ENCODE assay signal across 8 cellular contexts in the genomic region with DNA sequence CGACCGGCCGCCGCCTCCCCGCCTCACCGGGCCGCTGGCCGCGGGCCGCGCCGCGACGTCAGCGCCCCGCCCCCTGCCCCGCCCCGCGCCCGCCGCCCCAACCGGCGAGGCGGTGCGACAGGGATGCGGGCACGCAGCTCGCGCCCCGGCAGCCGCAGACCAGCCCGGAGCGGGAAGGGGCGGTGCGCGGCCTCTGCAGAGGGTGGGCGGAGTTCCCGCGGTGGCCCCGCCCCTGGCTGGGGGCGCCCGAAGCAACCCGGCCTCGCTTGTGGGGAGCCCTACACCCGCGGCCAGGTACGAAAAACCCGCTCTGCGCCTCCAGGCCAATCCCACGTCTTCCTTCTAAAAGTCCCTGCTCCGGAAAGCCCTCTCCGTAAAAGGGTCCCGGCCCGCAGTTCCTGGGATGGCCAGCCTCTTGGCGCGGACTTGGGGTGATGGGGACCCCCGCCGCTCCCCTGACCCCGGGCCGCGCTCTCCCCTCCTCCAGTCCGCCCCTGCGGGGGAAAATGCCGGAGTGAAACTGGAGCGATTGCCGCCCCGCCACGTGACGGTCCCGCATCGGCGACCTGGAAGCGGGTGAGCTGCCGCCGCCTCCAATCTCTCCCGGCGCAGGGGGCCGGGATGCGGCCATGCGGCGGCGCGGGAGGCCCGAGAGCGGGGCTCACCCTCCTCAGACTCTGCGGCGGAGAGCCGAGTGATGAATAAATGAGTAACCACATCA. TPM values are rescaled to one million over a fixed set of nuclear protein-coding genes. Genes with fewer than 3 reads are reported as not detected.
DNase-seq lines count a peak whose midpoint lies in the region; ATAC-seq and TF ChIP-seq lines count a peak whose summit lies in the region.

A gene with protein sequence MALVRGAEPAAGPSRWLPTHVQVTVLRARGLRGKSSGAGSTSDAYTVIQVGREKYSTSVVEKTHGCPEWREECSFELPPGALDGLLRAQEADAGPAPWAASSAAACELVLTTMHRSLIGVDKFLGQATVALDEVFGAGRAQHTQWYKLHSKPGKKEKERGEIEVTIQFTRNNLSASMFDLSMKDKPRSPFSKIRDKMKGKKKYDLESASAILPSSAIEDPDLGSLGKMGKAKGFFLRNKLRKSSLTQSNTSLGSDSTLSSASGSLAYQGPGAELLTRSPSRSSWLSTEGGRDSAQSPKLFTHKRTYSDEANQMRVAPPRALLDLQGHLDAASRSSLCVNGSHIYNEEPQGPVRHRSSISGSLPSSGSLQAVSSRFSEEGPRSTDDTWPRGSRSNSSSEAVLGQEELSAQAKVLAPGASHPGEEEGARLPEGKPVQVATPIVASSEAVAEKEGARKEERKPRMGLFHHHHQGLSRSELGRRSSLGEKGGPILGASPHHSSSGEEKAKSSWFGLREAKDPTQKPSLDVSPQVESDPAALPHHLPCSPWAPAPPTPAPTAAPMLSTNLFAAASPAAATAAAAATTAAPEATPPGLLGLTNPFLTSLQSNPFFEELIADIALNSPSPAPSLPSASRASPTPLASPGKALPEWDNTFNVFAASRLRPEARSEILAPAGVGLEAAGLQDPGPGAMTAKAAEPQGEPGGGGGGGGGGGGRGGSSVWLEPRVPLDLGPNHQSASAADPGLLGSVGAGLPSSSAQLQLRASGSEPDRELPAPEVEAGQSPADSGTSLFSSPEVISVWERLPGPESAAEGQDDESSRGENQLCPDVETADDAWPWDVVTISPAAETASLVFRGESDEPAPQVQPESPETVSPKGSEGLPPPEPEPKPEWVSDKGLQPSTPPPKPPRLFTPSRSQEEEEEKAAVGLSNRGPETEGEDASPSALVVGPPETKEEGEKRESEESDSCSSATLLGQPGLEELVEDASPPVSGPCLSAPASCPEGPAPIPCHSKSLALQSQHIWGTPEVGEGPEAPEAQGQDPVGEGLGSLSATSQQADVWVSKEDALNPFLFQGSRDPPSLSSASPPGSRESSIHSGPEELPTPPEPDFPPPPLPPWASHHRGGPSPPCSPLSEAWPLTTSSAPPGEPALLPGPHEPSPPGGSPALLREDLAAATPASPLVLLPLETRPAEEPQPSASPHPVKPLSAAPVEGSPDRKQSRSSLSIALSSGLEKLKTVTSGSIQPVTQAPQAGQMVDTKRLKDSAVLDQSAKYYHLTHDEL (N-terminal part only) (minus strand): TSS at position 36 of the 721 bp plus-strand sequence. CDS start 171 bp downstream, outside the sequence.

- no peak within 1 kb of the TSS for H3K27ac Mint-ChIP-seq in CD8-positive, alpha-beta T cell

- TF ChIP-seq CTCF in CD8-positive, alpha-beta T cell (IDR thresholded peaks at IDR 0.05): no peak
- TF ChIP-seq CTCF in SK-N-SH (IDR thresholded peaks at IDR 0.05) (no peak), gastroesophageal sphincter (IDR thresholded peaks at IDR 0.05) (peak in 1 of 4 experiments; percentile 19), stomach (IDR thresholded peaks at IDR 0.05) (no peak)

- 6% methylated on average over 3 of the region's 88 CpGs for WGBS in SK-N-SH (ENCODE audit: low lambda C conversion rate)
- WGBS in gastroesophageal sphincter (ENCODE audit: low coverage in 1 of 2), 2 donors: 0% methylated on average over 1 of the region's 88 CpGs; no CpG with 5 or more reads in 1 of the 2 donors
- 0 to 1% (median 0%) methylated on average over 15 to 88 of the region's 88 CpGs for WGBS in stomach, 5 donors

- POLR2A ChIA-PET in CD8-positive, alpha-beta T cell (lab: Charles Lee): interaction anchor here (0.7 kb wide), 1 partner anchor 121 kb away, joined by 4 read pairs; a partner anchor contains a TSS
- POLR2A ChIA-PET in SK-N-SH (lab: Yijun Ruan, JAX): interaction anchor here (1.2 kb wide), 1 partner anchor 10 kb away, joined by 5 read pairs; no protein-coding TSS in a partner anchor

- TF ChIP-seq RAD21 in SK-N-SH (IDR thresholded peaks at IDR 0.05; ENCODE audit: low read length): no peak

- peak within 1 kb of the TSS; percentile 72 for H3K9ac ChIP-seq in HUES6 (ENCODE audit: low read length)
- H3K9ac ChIP-seq in SK-N-SH: peak within 1 kb of the TSS; percentile 95

- peak; percentile 43 to 82 (median 69) for DNase-seq in CD8-positive, alpha-beta T cell
- DNase-seq in SK-N-SH (peak; percentile 95), stomach (peak; percentile 85)
- DNase-seq in activated naive CD4-positive, alpha-beta T cell treated with anti-CD3 and anti-CD28 coated beads, Interleukin-2, amount 50 U/mL, for 16 hours: peak; percentile 81

- peak within 1 kb of the TSS; percentile 82 for H3K4me3 Mint-ChIP-seq in CD8-positive, alpha-beta T cell

- H3K4me1 ChIP-seq in CD8-positive, alpha-beta T cell (ENCODE audit: insufficient read depth, low read length): peaks cover 15% of the 10 kb centered on the region
- peaks cover 10% of the 10 kb centered on the region for H3K4me1 ChIP-seq in HUES6 (ENCODE audit: control insufficient read depth, insufficient read depth, low read length)
- H3K4me1 ChIP-seq in SK-N-SH (ENCODE audit: control insufficient read depth in 1 of 2, insufficient read depth in 2 of 2, low read depth in 1 of 2, low read length in 1 of 2): peaks cover 14 to 34% of the 10 kb centered on the region in 2 experiments
- H3K4me1 ChIP-seq in gastroesophageal sphincter: peaks cover 0 to 49% (median 16%) of the 10 kb centered on the region in 3 donors
- H3K4me1 ChIP-seq in neuron (ENCODE audit: insufficient read depth, low read length): peaks cover 10% of the 10 kb centered on the region
- H3K4me1 ChIP-seq in stomach: peaks cover 30 to 48% (median 39%) of the 10 kb centered on the region in 4 donors

- no peaks in the 10 kb centered on the region for H3K27me3 ChIP-seq in CD8-positive, alpha-beta T cell (ENCODE audit: insufficient read depth, low read length)
- peaks cover 11% of the 10 kb centered on the region for H3K27me3 ChIP-seq in HUES6 (ENCODE audit: control insufficient read depth, insufficient read depth, low read length)
- no peaks in the 10 kb centered on the region for H3K27me3 ChIP-seq in SK-N-SH (ENCODE audit: insufficient read depth)
- no peaks in the 10 kb centered on the region for H3K27me3 ChIP-seq in gastroesophageal sphincter
- peaks cover 3% of the 10 kb centered on the region for H3K27me3 ChIP-seq in neuron (ENCODE audit: insufficient read depth, low read length)
- H3K27me3 ChIP-seq in stomach: peaks cover 0 to 20% (median 0%) of the 10 kb centered on the region in 3 donors

- no peaks in the 10 kb centered on the region for H3K9me3 Mint-ChIP-seq in CD8-positive, alpha-beta T cell

- TF ChIP-seq POLR2A in gastroesophageal sphincter (IDR thresholded peaks at IDR 0.05) (peak; percentile 10 to 33), stomach (IDR thresholded peaks at IDR 0.05) (no peak)

- peak within 1 kb of the TSS; percentile 98 for H3K4me2 ChIP-seq in SK-N-SH

- peaks cover 18% of the 10 kb centered on the region for H3K4me1 Mint-ChIP-seq in CD8-positive, alpha-beta T cell (ENCODE audit: low read depth)

- no peaks in the 10 kb centered on the region for H3K27me3 Mint-ChIP-seq in CD8-positive, alpha-beta T cell (ENCODE audit: low read depth)

- ATAC-seq in CD8-positive, alpha-beta T cell: peak; percentile 90
- ATAC-seq in GM21367 (IDR thresholded peaks at IDR 0.05; ENCODE audit: unreplicated experiment) (peak; percentile 65), gastroesophageal sphincter (peak; percentile 91)

- peaks cover 28% of the 10 kb centered on the region for H3F3A ChIP-seq in SK-N-SH (replicated peaks; ENCODE audit: insufficient read depth)

- no peaks in the 10 kb centered on the region for H3K36me3 ChIP-seq in CD8-positive, alpha-beta T cell (ENCODE audit: insufficient read depth, low read length)
- H3K36me3 ChIP-seq in HUES6 (ENCODE audit: control insufficient read depth, insufficient read depth, low read length): no peaks in the 10 kb centered on the region
- H3K36me3 ChIP-seq in SK-N-SH (replicated peaks in 1 of 2; ENCODE audit: control insufficient read depth in 1 of 2, insufficient read depth in 2 of 2, low read length in 1 of 2): no peaks in the 10 kb centered on the region
- H3K36me3 ChIP-seq in gastroesophageal sphincter: no peaks in the 10 kb centered on the region
- H3K36me3 ChIP-seq in neuron (ENCODE audit: insufficient read depth, low read length): no peaks in the 10 kb centered on the region
- H3K36me3 ChIP-seq in stomach: no peaks in the 10 kb centered on the region

- no peaks in the 10 kb centered on the region for H3K9me3 ChIP-seq in CD8-positive, alpha-beta T cell (ENCODE audit: low read length)
- peaks cover 8% of the 10 kb centered on the region; the same call in 1 of the 2 replicates for H3K9me3 ChIP-seq in HUES6 (ENCODE audit: control insufficient read depth, insufficient read depth, low read depth, low read length)
- no peaks in the 10 kb centered on the region for H3K9me3 ChIP-seq in SK-N-SH
- H3K9me3 ChIP-seq in gastroesophageal sphincter: no peaks in the 10 kb centered on the region
- peaks cover 2% of the 10 kb centered on the region for H3K9me3 ChIP-seq in neuron (ENCODE audit: low read length)
- no peaks in the 10 kb centered on the region for H3K9me3 ChIP-seq in stomach

- CTCF ChIA-PET in CD8-positive, alpha-beta T cell (lab: Charles Lee): interaction anchor here (1.3 to 1.9 kb wide), 3 partner anchors 64 to 120 kb away, joined by 4 to 6 read pairs (median 4); no protein-coding TSS in a partner anchor
- CTCF ChIA-PET in SK-N-SH (lab: Yijun Ruan, JAX): interaction anchor here (0.8 to 10.6 kb wide), 12 partner anchors 10 to 166 kb away, joined by 3 to 88 read pairs (median 4); no protein-coding TSS in a partner anchor

- H2AFZ ChIP-seq in SK-N-SH (ENCODE audit: low read depth): peak within 1 kb of the TSS; percentile 77; the same call in 1 of the 2 replicates
- H2AFZ ChIP-seq in neuron (ENCODE audit: low read depth, low read length): peak within 1 kb of the TSS; percentile 99

- H4K20me1 ChIP-seq in SK-N-SH (ENCODE audit: insufficient read depth): peaks cover 40% of the 10 kb centered on the region

- no peaks in the 10 kb centered on the region for H3K9me2 ChIP-seq in SK-N-SH

- peaks cover 45% of the 10 kb centered on the region for H3K79me2 ChIP-seq in SK-N-SH (ENCODE audit: insufficient read depth)

- TF ChIP-seq EP300 in SK-N-SH (IDR thresholded peaks at IDR 0.05; ENCODE audit: borderline replicate concordance in 1 of 2, low read depth in 1 of 2, low read length in 1 of 2): peak in 1 of 2 experiments; percentile 29; a peak in 1 of 4 replicates
- no peak for TF ChIP-seq EP300 in gastroesophageal sphincter (IDR thresholded peaks at IDR 0.05)
- no peak for TF ChIP-seq EP300 in stomach (IDR thresholded peaks at IDR 0.05)

- no peaks in the 10 kb centered on the region for H3K36me3 Mint-ChIP-seq in CD8-positive, alpha-beta T cell

- peak within 1 kb of the TSS; percentile 37 for H3K27ac ChIP-seq in CD8-positive, alpha-beta T cell (ENCODE audit: low read depth, low read length)
- H3K27ac ChIP-seq in HUES6 (ENCODE audit: low read depth, low read length) (peak within 1 kb of the TSS; percentile 64; the same call in 1 of the 2 replicates), SK-N-SH (ENCODE audit: low read depth in 2 of 2, low read length in 1 of 2) (peak within 1 kb of the TSS; percentile 80 to 98), gastroesophageal sphincter (peak within 1 kb of the TSS; percentile 80 to 96 (median 94)), stomach (peak within 1 kb of the TSS; percentile 86 to 97 (median 91))

- H3K4me3 ChIP-seq in CD8-positive, alpha-beta T cell (ENCODE audit: low read depth, low read length): peak within 1 kb of the TSS; percentile 70
- H3K4me3 ChIP-seq in HUES6 (ENCODE audit: low read depth, low read length): peak within 1 kb of the TSS; percentile 71
- H3K4me3 ChIP-seq in SK-N-SH (ENCODE audit: low read depth in 2 of 2, low read length in 1 of 2): peak within 1 kb of the TSS; percentile 85 to 89
- peak within 1 kb of the TSS; percentile 78 to 82 for H3K4me3 ChIP-seq in gastroesophageal sphincter
- peak within 1 kb of the TSS; percentile 66 for H3K4me3 ChIP-seq in neuron (ENCODE audit: low read length)
- peak within 1 kb of the TSS; percentile 82 to 87 (median 86) for H3K4me3 ChIP-seq in stomach

- intact Hi-C loops in CD8-positive, alpha-beta T cell (cut with DNase I, micrococcal nuclease): loop anchor here (1.0 to 2.0 kb wide), 5 partner anchors 42 to 286 kb away; a partner anchor contains a TSS
- intact Hi-C loops in stomach (cut with DNase I; ENCODE audit: low total_unique reads): loop anchor here (5.0 kb wide), 1 partner anchor 36 kb away; no protein-coding TSS in a partner anchor

RNA-seq across cellular contexts. Expression of the gene that starts here (rescaled TPM):
- total RNA-seq in CD8-positive, alpha-beta T cell: 10 to 100 TPM in 1 of 2 experiments, 1 to 10 TPM in 1; 4.7 to 10.7 TPM
- polyA plus RNA-seq in SK-N-SH (2012; rRNA removed) (16.4 and 17.1 TPM in 2 replicates), stomach (10 to 100 TPM in 1 of 3 donors, 1 to 10 TPM in 2; 7.0 to 13.1 (median 7.1) TPM)
- polyA plus RNA-seq in SK-N-SH (2012; cell fraction: cytosol; rRNA removed): 12.4 and 17.2 TPM in 2 replicates
- polyA plus RNA-seq in SK-N-SH (2012; cell fraction: nucleus; rRNA removed): 19.9 and 24.8 TPM in 2 replicates
- total RNA-seq in gastroesophageal sphincter (10 to 100 TPM; 25.4 to 49.5 (median 29.4) TPM), stomach (10 to 100 TPM in 4 of 5 donors, 1 to 10 TPM in 1; 4.7 to 39.1 (median 19.6) TPM)

Comparison
In these comparisons a context has a peak if more than half of its experiments do, and no peak if none do; other contexts are left out.
1. Peak in every context shown above with its lines: DNase-seq, ATAC-seq, H3K4me3 ChIP-seq and H3K27ac ChIP-seq.
2. H3K27ac ChIP-seq: peak in every context shown above with its lines; median percentile 94 in gastroesophageal sphincter; 91 in stomach; 89 in SK-N-SH; 64 in HUES6; 37 in CD8-positive, alpha-beta T cell.
3. POLR2A ChIP-seq: peak in gastroesophageal sphincter (2 of 2); none in stomach (0 of 4).